9 cellular contexts compared by ENCODE assay signal in the genomic region with DNA sequence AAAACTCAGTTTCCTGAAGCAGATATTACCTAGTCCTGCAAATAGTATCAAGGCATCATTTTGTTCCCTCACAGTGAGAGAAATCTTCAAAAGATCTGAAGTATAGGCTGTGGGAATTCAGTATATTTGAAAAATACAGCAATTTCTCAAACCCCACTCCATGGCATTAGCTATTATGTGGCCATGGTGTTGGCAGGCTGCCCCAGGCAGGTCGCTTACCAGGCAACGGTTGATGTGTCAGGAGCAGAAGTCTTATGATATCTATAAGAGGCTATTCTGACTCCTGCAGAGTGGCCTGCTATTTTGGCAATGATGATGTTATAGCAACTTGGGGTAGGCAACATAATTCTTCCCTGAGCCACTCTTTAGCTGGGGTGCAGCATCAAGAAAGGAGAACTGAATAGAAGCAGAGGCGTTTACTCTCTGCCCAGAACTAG.
DNase-seq lines count a peak whose midpoint lies in the region; ATAC-seq, FAIRE-seq and TF ChIP-seq lines count a peak whose summit lies in the region.
"Had no signal": no experiment of that assay in that cellular context is flagged by ENCODE, and none has a peak within 500 bp of the region (broad histone marks: within the 10 kb centered on the region; RNA-seq: fewer than 3 reads in every experiment).

No MANE protein-coding gene starts in this region.

- H3K79me2 ChIP-seq in astrocyte (ENCODE audit: insufficient read depth, low read length), result no peaks in the 10 kb centered on the region

- intact Hi-C loops in activated CD4-positive, alpha-beta T cell treated with anti-CD3 and anti-CD28 coated beads for 36 hours (cut with DNase I, micrococcal nuclease), result no loop called here
- intact Hi-C loops in activated T-helper 1 cell treated with anti-CD3 and anti-CD28 coated beads, Interleukin-12 subunit alpha, Interleukin-12 subunit beta, Interleukin-2, Interleukin-4 antibody, amounts not matched to agents 30 ng/mL and 10 ng/mL and 1 ng/mL, durations not matched to agents 14 hours and 24 hours and 36 hours (cut with micrococcal nuclease), result no loop called here

- H3K27me3 ChIP-seq in astrocyte (ENCODE audit: insufficient read depth, low read length), result no peaks in the 10 kb centered on the region
- no peaks in the 10 kb centered on the region for H3K27me3 ChIP-seq in mucosa of rectum (ENCODE audit: control insufficient read depth in 2 of 2, insufficient read depth in 2 of 2, low read length in 2 of 2)

- POLR2A ChIA-PET in activated CD4-positive, alpha-beta T cell treated with anti-CD3 and anti-CD28 coated beads for 36 hours (lab: Charles Lee), result no interaction called here
- POLR2A ChIA-PET in WTC11 (lab: Charles Lee), result no interaction called here

- H3K9me3 ChIP-seq in astrocyte (ENCODE audit: insufficient read depth, low read depth, low read length) (no peaks in the 10 kb centered on the region), mucosa of rectum (ENCODE audit: control insufficient read depth in 2 of 2, low read length in 2 of 2) (no peaks in the 10 kb centered on the region)

- H3K27me3 Mint-ChIP-seq in astrocyte (ENCODE audit: low read depth, unreplicated experiment) (no peaks in the 10 kb centered on the region), WTC11 (ENCODE audit: low read depth) (no peaks in the 10 kb centered on the region)
- H3K27me3 Mint-ChIP-seq in activated CD4-positive, alpha-beta T cell treated with anti-CD3 and anti-CD28 coated beads for 36 hours, result no peaks in the 10 kb centered on the region
- H3K27me3 Mint-ChIP-seq in activated T-helper 1 cell treated with anti-CD3 and anti-CD28 coated beads, Interleukin-12 subunit alpha, Interleukin-12 subunit beta, Interleukin-2, Interleukin-4 antibody, amounts not matched to agents 30 ng/mL and 10 ng/mL and 1 ng/mL, durations not matched to agents 14 hours and 24 hours and 36 hours (ENCODE audit: insufficient read depth), result no peaks in the 10 kb centered on the region

- H3K4me1 Mint-ChIP-seq in astrocyte (ENCODE audit: low read depth, unreplicated experiment) (peaks cover 16% of the 10 kb centered on the region), WTC11 (peaks cover 60% of the 10 kb centered on the region)
- no peaks in the 10 kb centered on the region for H3K4me1 Mint-ChIP-seq in activated CD4-positive, alpha-beta T cell treated with anti-CD3 and anti-CD28 coated beads for 36 hours
- H3K4me1 Mint-ChIP-seq in activated T-helper 1 cell treated with anti-CD3 and anti-CD28 coated beads, Interleukin-12 subunit alpha, Interleukin-12 subunit beta, Interleukin-2, Interleukin-4 antibody, amounts not matched to agents 30 ng/mL and 10 ng/mL and 1 ng/mL, durations not matched to agents 14 hours and 24 hours and 36 hours (ENCODE audit: low read depth), result no peaks in the 10 kb centered on the region

- FAIRE-seq in astrocyte (lab: Jason Lieb, UNC), result no peak
- FAIRE-seq: keratinocyte had no signal

- DNase-seq in astrocyte (ENCODE audit: low read depth) (peak; percentile 72), WTC11 (ENCODE audit: low spot score) (no peak)
- DNase-seq in activated CD4-positive, alpha-beta T cell treated with anti-CD3 and anti-CD28 coated beads for 36 hours, result no peak
- no peak for DNase-seq in activated T-helper 1 cell treated with anti-CD3 and anti-CD28 coated beads, Interleukin-12 subunit alpha, Interleukin-12 subunit beta, Interleukin-2, Interleukin-4 antibody, amounts not matched to agents 30 ng/mL and 10 ng/mL and 1 ng/mL, durations not matched to agents 14 hours and 24 hours and 36 hours (ENCODE audit: low spot score)
- DNase-seq in stimulated activated CD8-positive, alpha-beta memory T cell treated with anti-CD3 and anti-CD28 coated beads, Interleukin-4, amount 100 ng/mL, for 48 hours, result no peak

- no peak for TF ChIP-seq CTCF in astrocyte (IDR thresholded peaks at IDR 0.05; ENCODE audit: insufficient read depth, low read depth, low read length)
- TF ChIP-seq CTCF in WTC11 (IDR thresholded peaks at IDR 0.05), result no peak

- H3K36me3 ChIP-seq in astrocyte (ENCODE audit: insufficient read depth, low read length), result no peaks in the 10 kb centered on the region
- H3K36me3 ChIP-seq in mucosa of rectum (ENCODE audit: control insufficient read depth in 2 of 2, insufficient read depth in 2 of 2, low read length in 2 of 2), result peaks cover 0 to 4% of the 10 kb centered on the region in 2 donors

- H3K9ac ChIP-seq in astrocyte (ENCODE audit: low read length) (peak overlapping the region; percentile 65), mucosa of rectum (ENCODE audit: low read depth in 1 of 2, low read length in 2 of 2) (peak overlapping the region in 1 of 2 donors; percentile 19)

- H3K4me3 Mint-ChIP-seq in astrocyte (ENCODE audit: unreplicated experiment) (no peak overlapping the region), WTC11 (no peak overlapping the region)
- no peak overlapping the region for H3K4me3 Mint-ChIP-seq in activated CD4-positive, alpha-beta T cell treated with anti-CD3 and anti-CD28 coated beads for 36 hours
- no peak overlapping the region for H3K4me3 Mint-ChIP-seq in activated T-helper 1 cell treated with anti-CD3 and anti-CD28 coated beads, Interleukin-12 subunit alpha, Interleukin-12 subunit beta, Interleukin-2, Interleukin-4 antibody, amounts not matched to agents 30 ng/mL and 10 ng/mL and 1 ng/mL, durations not matched to agents 14 hours and 24 hours and 36 hours

- peaks cover 10% of the 10 kb centered on the region for H3K4me1 ChIP-seq in astrocyte (ENCODE audit: insufficient read depth, low read length)
- H3K4me1 ChIP-seq in mucosa of rectum (ENCODE audit: control insufficient read depth in 2 of 2, insufficient read depth in 2 of 2, low read length in 2 of 2), result no peaks in the 10 kb centered on the region

- CTCF ChIA-PET in activated CD4-positive, alpha-beta T cell treated with anti-CD3 and anti-CD28 coated beads for 36 hours (lab: Charles Lee), result no interaction called here
- CTCF ChIA-PET in WTC11 (lab: Charles Lee), result no interaction called here

- H3K27ac ChIP-seq in astrocyte (ENCODE audit: low read depth, low read length) (peak overlapping the region; percentile 82), mucosa of rectum (ENCODE audit: low read depth in 2 of 2, low read length in 2 of 2) (peak overlapping the region; percentile 53)

- H3K4me3 ChIP-seq in astrocyte (ENCODE audit: insufficient read depth, low read depth, low read length), result no peak overlapping the region
- no peak overlapping the region for H3K4me3 ChIP-seq in mucosa of rectum (ENCODE audit: low read length in 2 of 2)

- peak; percentile 37 for ATAC-seq in GM19438 (IDR thresholded peaks at IDR 0.05; ENCODE audit: low read depth, unreplicated experiment)
- peak; percentile 70 for ATAC-seq in HG03175 (IDR thresholded peaks at IDR 0.05; ENCODE audit: unreplicated experiment)
- ATAC-seq in activated CD4-positive, alpha-beta T cell treated with anti-CD3 and anti-CD28 coated beads for 36 hours, result no peak
- no peak for ATAC-seq in WTC11

- no peak overlapping the region for H2AFZ ChIP-seq in astrocyte (ENCODE audit: low read depth, low read length)

- H3K27ac Mint-ChIP-seq in astrocyte (ENCODE audit: unreplicated experiment), result peak overlapping the region; percentile 60
- no peak overlapping the region for H3K27ac Mint-ChIP-seq in activated CD4-positive, alpha-beta T cell treated with anti-CD3 and anti-CD28 coated beads for 36 hours
- H3K27ac Mint-ChIP-seq in WTC11, result no peak overlapping the region; the same call in 1 of the 2 replicates
- H3K27ac Mint-ChIP-seq in activated T-helper 1 cell treated with anti-CD3 and anti-CD28 coated beads, Interleukin-12 subunit alpha, Interleukin-12 subunit beta, Interleukin-2, Interleukin-4 antibody, amounts not matched to agents 30 ng/mL and 10 ng/mL and 1 ng/mL, durations not matched to agents 14 hours and 24 hours and 36 hours, result no peak overlapping the region

- H4K20me1 ChIP-seq in astrocyte (ENCODE audit: insufficient read depth, low read length), result no peaks in the 10 kb centered on the region

- peaks cover 9% of the 10 kb centered on the region for H3K36me3 Mint-ChIP-seq in astrocyte (ENCODE audit: low read depth, unreplicated experiment)
- no peaks in the 10 kb centered on the region for H3K36me3 Mint-ChIP-seq in activated CD4-positive, alpha-beta T cell treated with anti-CD3 and anti-CD28 coated beads for 36 hours (ENCODE audit: low read depth)
- H3K36me3 Mint-ChIP-seq in WTC11, result peaks cover 21% of the 10 kb centered on the region
- H3K36me3 Mint-ChIP-seq in activated T-helper 1 cell treated with anti-CD3 and anti-CD28 coated beads, Interleukin-12 subunit alpha, Interleukin-12 subunit beta, Interleukin-2, Interleukin-4 antibody, amounts not matched to agents 30 ng/mL and 10 ng/mL and 1 ng/mL, durations not matched to agents 14 hours and 24 hours and 36 hours (ENCODE audit: low read depth), result no peaks in the 10 kb centered on the region

- no peaks in the 10 kb centered on the region for H3K9me3 Mint-ChIP-seq in astrocyte (ENCODE audit: unreplicated experiment)
- H3K9me3 Mint-ChIP-seq in activated CD4-positive, alpha-beta T cell treated with anti-CD3 and anti-CD28 coated beads for 36 hours (ENCODE audit: low read depth), result no peaks in the 10 kb centered on the region
- no peaks in the 10 kb centered on the region for H3K9me3 Mint-ChIP-seq in WTC11
- peaks cover 24% of the 10 kb centered on the region for H3K9me3 Mint-ChIP-seq in activated T-helper 1 cell treated with anti-CD3 and anti-CD28 coated beads, Interleukin-12 subunit alpha, Interleukin-12 subunit beta, Interleukin-2, Interleukin-4 antibody, amounts not matched to agents 30 ng/mL and 10 ng/mL and 1 ng/mL, durations not matched to agents 14 hours and 24 hours and 36 hours

- H3K4me2 ChIP-seq in astrocyte (ENCODE audit: low read length), result peak overlapping the region; percentile 68

TF ChIP-seq in WTC11, 78 proteins besides CTCF, POLR2A, EP300 and RAD21 (continues in another document):
- TF ChIP-seq FOXP1 (CRISPR knock-in tag; IDR thresholded peaks at IDR 0.05; ENCODE audit: borderline replicate concordance) (no peak), NR3C1 (CRISPR knock-in tag; conservative IDR thresholded peaks at IDR 0.05; ENCODE audit: low read depth) (no peak), ETV6 (CRISPR knock-in tag; IDR thresholded peaks at IDR 0.05) (no peak), NFYB (CRISPR knock-in tag; conservative IDR thresholded peaks at IDR 0.05; ENCODE audit: low read depth) (no peak), ZNF396 (CRISPR knock-in tag; IDR thresholded peaks at IDR 0.05; ENCODE audit: borderline replicate concordance) (no peak), JUN (CRISPR knock-in tag; IDR thresholded peaks at IDR 0.05) (no peak)

Comparison
In these comparisons a context has a peak if more than half of its experiments do, and no peak if none do; other contexts are left out.
1. ATAC-seq: peak in GM19438 (single experiment) and HG03175 (single experiment); none in activated CD4-positive, alpha-beta T cell treated with anti-CD3 and anti-CD28 coated beads for 36 hours (single experiment) and WTC11 (single experiment).